ENCODE assay signal across 18 cellular contexts in genomic region chr10:79188154-79188763, GRCh38.
DNase-seq lines count a peak whose midpoint lies in the region; ATAC-seq and TF ChIP-seq lines count a peak whose summit lies in the region.
"Had no signal": no experiment of that assay in that cellular context is flagged by ENCODE, and none has a peak within 500 bp of the region (broad histone marks: within the 10 kb centered on the region; RNA-seq: fewer than 3 reads in every experiment).

No MANE protein-coding gene starts in this region.

- no peak for TF ChIP-seq EP300 in suprapubic skin (IDR thresholded peaks at IDR 0.05)

- POLR2A ChIA-PET in HEK293T (lab: Yijun Ruan, JAX) = no interaction called here

- no peaks in the 10 kb centered on the region for H3K9me3 ChIP-seq in body of pancreas
- H3K9me3 ChIP-seq in lower lobe of right lung = no peaks in the 10 kb centered on the region
- no peaks in the 10 kb centered on the region for H3K9me3 ChIP-seq in suprapubic skin
- H3K9me3 ChIP-seq: stomach had no signal

- H3K27me3 Mint-ChIP-seq in HFFc6 (ENCODE audit: insufficient read depth) (peaks cover 19% of the 10 kb centered on the region), natural killer cell (ENCODE audit: low read depth in 2 of 2) (no peaks in the 10 kb centered on the region)
- H3K27me3 Mint-ChIP-seq: activated naive CD4-positive, alpha-beta T cell treated with anti-CD3 and anti-CD28 coated beads, Interleukin-2, amount 50 U/mL, for 24 hours had no signal

- H3K27ac ChIP-seq in body of pancreas (peak overlapping the region in 3 of 4 donors; percentile 49 to 83 (median 77)), lower lobe of right lung (peak overlapping the region; percentile 41), suprapubic skin (peak overlapping the region; percentile 39)
- H3K27ac ChIP-seq: BLaER1 had no signal

- H3K4me3 Mint-ChIP-seq in HFFc6 (no peak overlapping the region), natural killer cell (no peak overlapping the region)
- H3K4me3 Mint-ChIP-seq: activated naive CD4-positive, alpha-beta T cell treated with anti-CD3 and anti-CD28 coated beads, Interleukin-2, amount 50 U/mL, for 24 hours had no signal

- DNase-seq in HFFc6 (no peak), body of pancreas (no peak), lower lobe of right lung (no peak), suprapubic skin (ENCODE audit: low spot score in 2 of 2) (no peak), natural killer cell (no peak), HEK293T (ENCODE audit: extremely low spot score) (no peak), AG08395 (ENCODE audit: low spot score) (no peak)
- DNase-seq: activated CD4-positive, alpha-beta T cell treated with anti-CD3 and anti-CD28 coated beads for 1 hour; activated CD8-positive, alpha-beta memory T cell treated with anti-CD3 and anti-CD28 coated beads, Interleukin-2, amount 50 U/mL, for 4 hours; DMS79; head of caudate nucleus; NCI-H2029; NCI-H526; stomach; T-helper 1 cell had no signal

- H3K36me3 ChIP-seq in body of pancreas (replicated peaks in 1 of 2; ENCODE audit: insufficient read depth in 1 of 2, low read depth in 2 of 2) (no peaks in the 10 kb centered on the region), lower lobe of right lung (peaks cover 11% of the 10 kb centered on the region), suprapubic skin (peaks cover 9% of the 10 kb centered on the region)

- no peak for TF ChIP-seq POLR2A in body of pancreas (IDR thresholded peaks at IDR 0.05)
- TF ChIP-seq POLR2A in suprapubic skin (IDR thresholded peaks at IDR 0.05) = no peak

- no peaks in the 10 kb centered on the region for H3K9me3 Mint-ChIP-seq in HFFc6
- no peaks in the 10 kb centered on the region for H3K9me3 Mint-ChIP-seq in natural killer cell
- H3K9me3 Mint-ChIP-seq: activated naive CD4-positive, alpha-beta T cell treated with anti-CD3 and anti-CD28 coated beads, Interleukin-2, amount 50 U/mL, for 24 hours had no signal

- ATAC-seq in body of pancreas (no peak), lower lobe of right lung (peak; percentile 5 to 18), natural killer cell (no peak), GM19328 (IDR thresholded peaks at IDR 0.05; ENCODE audit: unreplicated experiment) (no peak)

- H3K27ac Mint-ChIP-seq in HFFc6 = peak overlapping the region; percentile 43
- no peak overlapping the region for H3K27ac Mint-ChIP-seq in natural killer cell
- H3K27ac Mint-ChIP-seq: activated naive CD4-positive, alpha-beta T cell treated with anti-CD3 and anti-CD28 coated beads, Interleukin-2, amount 50 U/mL, for 24 hours had no signal

- H3K4me1 ChIP-seq in body of pancreas (peaks cover 56% of the 10 kb centered on the region), lower lobe of right lung (peaks cover 100% of the 10 kb centered on the region), suprapubic skin (peaks cover 95% of the 10 kb centered on the region)

- CTCF ChIA-PET in HEK293T (lab: Yijun Ruan, JAX) = no interaction called here

- no peak for TF ChIP-seq CTCF in HFFc6 (IDR thresholded peaks at IDR 0.05)
- no peak for TF ChIP-seq CTCF in body of pancreas (IDR thresholded peaks at IDR 0.05)
- TF ChIP-seq CTCF in lower lobe of right lung (IDR thresholded peaks at IDR 0.05) = no peak
- TF ChIP-seq CTCF in suprapubic skin (IDR thresholded peaks at IDR 0.05) = no peak
- no peak for TF ChIP-seq CTCF in natural killer cell (IDR thresholded peaks at IDR 0.05)

- H3K4me3 ChIP-seq in body of pancreas (no peak overlapping the region), lower lobe of right lung (no peak overlapping the region), suprapubic skin (no peak overlapping the region)
- H3K4me3 ChIP-seq: BLaER1, stomach had no signal

- H3K4me1 Mint-ChIP-seq in HFFc6 (ENCODE audit: low read depth) (peaks cover 88% of the 10 kb centered on the region), natural killer cell (peaks cover 21 to 34% of the 10 kb centered on the region in 2 donors)
- H3K4me1 Mint-ChIP-seq: activated naive CD4-positive, alpha-beta T cell treated with anti-CD3 and anti-CD28 coated beads, Interleukin-2, amount 50 U/mL, for 24 hours had no signal

- H3K27me3 ChIP-seq in body of pancreas = no peaks in the 10 kb centered on the region
- no peaks in the 10 kb centered on the region for H3K27me3 ChIP-seq in lower lobe of right lung (ENCODE audit: low read depth)
- no peaks in the 10 kb centered on the region for H3K27me3 ChIP-seq in suprapubic skin
- H3K27me3 ChIP-seq: BLaER1, stomach had no signal

- intact Hi-C loops in body of pancreas (cut with DNase I) = loop anchor here (10.0 kb wide), 1 partner anchor 113 kb away; no protein-coding TSS in a partner anchor
- intact Hi-C loops in lower lobe of right lung (cut with DNase I) = no loop called here
- intact Hi-C loops in natural killer cell (cut with micrococcal nuclease) = no loop called here

- 82 to 87% methylated on average over 11 of the region's 11 CpGs for WGBS in body of pancreas, 2 donors
- 33% methylated on average over 11 of the region's 11 CpGs for WGBS in suprapubic skin

- H3K36me3 Mint-ChIP-seq in HFFc6 (ENCODE audit: low read depth) = peaks cover 18% of the 10 kb centered on the region
- H3K36me3 Mint-ChIP-seq in natural killer cell = no peaks in the 10 kb centered on the region
- H3K36me3 Mint-ChIP-seq: activated naive CD4-positive, alpha-beta T cell treated with anti-CD3 and anti-CD28 coated beads, Interleukin-2, amount 50 U/mL, for 24 hours had no signal

TF ChIP-seq in HEK293T, 16 proteins besides CTCF, POLR2A, EP300 and RAD21:
- TF ChIP-seq CTBP1 (IDR thresholded peaks at IDR 0.05; ENCODE audit: borderline replicate concordance) (no peak), ARNT (IDR thresholded peaks at IDR 0.05) (no peak), SP1 (IDR thresholded peaks at IDR 0.05) (no peak), LEF1 (IDR thresholded peaks at IDR 0.05; ENCODE audit: borderline replicate concordance) (no peak), PKNOX1 (IDR thresholded peaks at IDR 0.05) (no peak), NFRKB (IDR thresholded peaks at IDR 0.05) (no peak), ZNF384 (IDR thresholded peaks at IDR 0.05) (no peak), FOXA1 (IDR thresholded peaks at IDR 0.05) (no peak), HDGF (IDR thresholded peaks at IDR 0.05; ENCODE audit: borderline replicate concordance) (no peak), ELF4 (IDR thresholded peaks at IDR 0.05) (no peak), BHLHE40 (IDR thresholded peaks at IDR 0.05; ENCODE audit: borderline replicate concordance) (no peak), FOXK2 (IDR thresholded peaks at IDR 0.05) (no peak), FOXM1 (IDR thresholded peaks at IDR 0.05; ENCODE audit: borderline replicate concordance) (no peak), SUZ12 (IDR thresholded peaks at IDR 0.05) (no peak), TARDBP (IDR thresholded peaks at IDR 0.05) (no peak), L3MBTL2 (conservative IDR thresholded peaks at IDR 0.05) (no peak)

Comparison
In these comparisons a context has a peak if more than half of its experiments do, and no peak if none do; other contexts are left out.
1. ATAC-seq: peak in lower lobe of right lung (2 of 2); none in body of pancreas (single experiment), natural killer cell (0 of 3) and GM19328 (single experiment).
2. Peak in every context shown above with its lines, with median percentiles within 50 percentile points of each other: H3K27ac ChIP-seq.